8 cellular contexts compared by ENCODE assay signal in genomic region chr19:4723465-4724251, GRCh38. TPM values are rescaled to one million over a fixed set of nuclear protein-coding genes. Genes with fewer than 3 reads are reported as not detected.
DNase-seq lines count a peak whose midpoint lies in the region; ATAC-seq and TF ChIP-seq lines count a peak whose summit lies in the region.

Gene DPP9 (minus strand): TSS chr19:4723842. CDS start chr19:4719906, 3,936 bp downstream.

- no peaks in the 10 kb centered on the region for H3K9me3 Mint-ChIP-seq in activated T-cell treated with anti-CD3 and anti-CD28 coated beads, Interleukin-2, amount 50 U/mL, for 4 hours

- H3K36me3 ChIP-seq in Panc1 (ENCODE audit: control insufficient read depth, insufficient read depth, low read length) = peaks cover 7% of the 10 kb centered on the region
- peaks cover 6 to 12% of the 10 kb centered on the region in 2 donors for H3K36me3 ChIP-seq in esophagus (ENCODE audit: control insufficient read depth in 2 of 2, insufficient read depth in 2 of 2, low read length in 1 of 2)
- peaks cover 9% of the 10 kb centered on the region for H3K36me3 ChIP-seq in mucosa of stomach (ENCODE audit: control insufficient read depth, insufficient read depth, low read length)

- H3K9me3 ChIP-seq in Panc1 (ENCODE audit: control insufficient read depth, insufficient read depth, low read depth, low read length) (no peaks in the 10 kb centered on the region), esophagus (ENCODE audit: control insufficient read depth in 2 of 2, insufficient read depth in 1 of 2, low read depth in 1 of 2, low read length in 1 of 2) (no peaks in the 10 kb centered on the region), mucosa of stomach (ENCODE audit: control insufficient read depth, low read length) (no peaks in the 10 kb centered on the region)

- H3K27ac ChIP-seq in Panc1 (ENCODE audit: low read length) (peak within 1 kb of the TSS; percentile 94), esophagus (ENCODE audit: low read depth in 2 of 2, low read length in 1 of 2) (peak within 1 kb of the TSS; percentile 83 to 97)

- TF ChIP-seq CTCF in Panc1 (IDR thresholded peaks at IDR 0.05) = no peak

- POLR2A ChIA-PET in Panc1 (lab: Charles Lee) = no interaction called here

- H3K4me3 ChIP-seq in Panc1 (ENCODE audit: low read depth in 2 of 2, low read length in 2 of 2) = peak within 1 kb of the TSS; percentile 88 to 97
- peak within 1 kb of the TSS; percentile 96 to 97 for H3K4me3 ChIP-seq in esophagus (ENCODE audit: low read depth in 1 of 2, low read length in 2 of 2)
- H3K4me3 ChIP-seq in mucosa of stomach (ENCODE audit: low read length) = peak within 1 kb of the TSS; percentile 100

- BruUV-seq in Panc1 (replicated peaks; lab: Mats Ljungman, UMichigan) = no TSS peak

- intact Hi-C loops in Panc1 (cut with micrococcal nuclease; ENCODE audit: unreplicated experiment) = no loop called here

- WGBS in esophagus, 2 donors = 0 to 1% methylated on average over 38 to 76 of the region's 76 CpGs

- H3K27me3 Mint-ChIP-seq in activated T-cell treated with anti-CD3 and anti-CD28 coated beads, Interleukin-2, amount 50 U/mL, for 4 hours (ENCODE audit: low read depth) = no peaks in the 10 kb centered on the region

- peaks cover 8% of the 10 kb centered on the region for H3K36me3 Mint-ChIP-seq in activated T-cell treated with anti-CD3 and anti-CD28 coated beads, Interleukin-2, amount 50 U/mL, for 4 hours (ENCODE audit: insufficient read depth)

- peak within 1 kb of the TSS; percentile 98 for H3K4me3 Mint-ChIP-seq in activated T-cell treated with anti-CD3 and anti-CD28 coated beads, Interleukin-2, amount 50 U/mL, for 4 hours

- H3K4me1 Mint-ChIP-seq in activated T-cell treated with anti-CD3 and anti-CD28 coated beads, Interleukin-2, amount 50 U/mL, for 4 hours (ENCODE audit: low read depth) = peaks cover 25% of the 10 kb centered on the region

- peak within 1 kb of the TSS; percentile 86 for H3K9ac ChIP-seq in mucosa of stomach (ENCODE audit: low read length)

- no peaks in the 10 kb centered on the region for H3K27me3 ChIP-seq in Panc1 (ENCODE audit: control insufficient read depth, insufficient read depth, low read length)
- no peaks in the 10 kb centered on the region for H3K27me3 ChIP-seq in esophagus (ENCODE audit: control insufficient read depth in 1 of 2, insufficient read depth in 2 of 2, low read length in 2 of 2)
- H3K27me3 ChIP-seq in mucosa of stomach (ENCODE audit: control insufficient read depth, insufficient read depth, low read length) = no peaks in the 10 kb centered on the region

- peak; percentile 82 for ATAC-seq in GM21723 (IDR thresholded peaks at IDR 0.05; ENCODE audit: unreplicated experiment)
- peak; percentile 93 for ATAC-seq in Panc1
- ATAC-seq in activated T-cell treated with anti-CD3 and anti-CD28 coated beads, Interleukin-2, amount 50 U/mL, for 4 hours = peak; percentile 95

- CTCF ChIA-PET in Panc1 (lab: Charles Lee) = interaction anchor here (1.1 kb wide), 1 partner anchor 68 kb away, joined by 3 read pairs; the partner anchor contains the start of gene FEM1A

- DNase-seq in DMS53 treated with DMSO at 0.1 percent for 48 hours (lab: John Stamatoyannopoulos, UW; ENCODE audit: unreplicated experiment) (peak; percentile 79), KG1 (lab: John Stamatoyannopoulos, UW) (peak; percentile 93), Panc1 (ENCODE audit: low read depth, low spot score) (peak; percentile 96)
- DNase-seq in activated T-cell treated with anti-CD3 and anti-CD28 coated beads, Interleukin-2, amount 50 U/mL, for 4 hours = peak; percentile 94
- DNase-seq in stimulated activated CD8-positive, alpha-beta memory T cell treated with anti-CD3 and anti-CD28 coated beads, Interleukin-7, amount 100 ng/mL, for 1 hour (ENCODE audit: low read depth in 2 of 2) = peak; percentile 89 to 90

- in situ Hi-C loops in Panc1 (cut with HindIII; ENCODE audit: low pct_unique_long_range_greater_than_20kb, low sequenced_read_pairs) = no loop called here

- peaks cover 29% of the 10 kb centered on the region for H3K4me1 ChIP-seq in Panc1 (ENCODE audit: control insufficient read depth, insufficient read depth, low read length)
- H3K4me1 ChIP-seq in esophagus (ENCODE audit: control insufficient read depth in 2 of 2, insufficient read depth in 2 of 2, low read length in 1 of 2) = peaks cover 0 to 9% of the 10 kb centered on the region in 2 donors
- H3K4me1 ChIP-seq in mucosa of stomach (ENCODE audit: control insufficient read depth, insufficient read depth, low read length) = peaks cover 20% of the 10 kb centered on the region

RNA-seq across cellular contexts. Expression of gene DPP9, which starts in this region (rescaled TPM):
- 108 TPM for total RNA-seq in Panc1 (2021; ENCODE audit: unreplicated experiment)
- polyA plus RNA-seq in Panc1 (2012; ENCODE audit: insufficient read length) = 91.4 TPM
- 100 to 1,000 TPM; 112 to 126 (median 120) TPM for total RNA-seq in activated T-cell treated with anti-CD3 and anti-CD28 coated beads, Interleukin-2, amount 50 U/mL, for 4 hours
- polyA plus RNA-seq in esophagus = 10 to 100 TPM; 24.3 to 29.2 TPM

Comparison
In these comparisons a context has a peak if more than half of its experiments do, and no peak if none do; other contexts are left out.
1. Peak in every context shown above with its lines: DNase-seq, ATAC-seq, H3K4me3 ChIP-seq and H3K27ac ChIP-seq.